In genomic region chr20:49170714-49171113, GRCh38 we compare ENCODE assay signal across 33 cellular contexts.
"Had no signal": no experiment of that assay in that cellular context is flagged by ENCODE, and none has a peak within 500 bp of the region (broad histone marks: within the 10 kb centered on the region; RNA-seq: fewer than 3 reads in every experiment).

No MANE protein-coding gene starts in this region.

- H3K9me3 ChIP-seq: ascending aorta, breast epithelium, colonic mucosa, esophagus squamous epithelium, gastroesophageal sphincter, heart right ventricle had no signal

- DNase-seq: activated B cell treated with CpG ODN at 0.5 μM for 24 hours; activated CD4-positive, alpha-beta memory T cell treated with anti-CD3 and anti-CD28 coated beads, Interleukin-2, amount 10 ng/mL, durations not matched to agents 7 days and 5 days; activated CD4-positive, alpha-beta T cell treated with anti-CD3 and anti-CD28 coated beads for 48 hours; activated CD4-positive, alpha-beta T cell treated with anti-CD3 and anti-CD28 coated beads, Interleukin-2, amount 50 U/mL, for 4 hours; activated effector memory CD4-positive, alpha-beta T cell treated with Interleukin-2 at 50 U/mL for 16 hours; activated gamma-delta T cell treated with Interleukin-2 at 50 U/mL for 16 hours; activated naive CD4-positive, alpha-beta T cell treated with anti-CD3 and anti-CD28 coated beads, Interleukin-2, amount 50 U/mL, for 16 hours; activated naive CD4-positive, alpha-beta T cell treated with Interleukin-2 at 50 U/mL for 16 hours; activated naive CD8-positive, alpha-beta T cell treated with anti-CD3 and anti-CD28 coated beads for 36 hours; activated T-cell treated with anti-CD3 and anti-CD28 coated beads, Interleukin-2, amount 50 U/mL, for 1 hour; central memory CD4-positive, alpha-beta T cell; cerebellar nuclear complex; colonic mucosa; effector CD8-positive, alpha-beta T cell; esophagus squamous epithelium; foreskin melanocyte; heart right ventricle; SW 1271; T-cell; T1000; WERI-Rb-1 had no signal

- H3K27me3 Mint-ChIP-seq: activated B cell treated with CpG ODN at 0.5 μM for 24 hours; activated CD4-positive, alpha-beta memory T cell treated with anti-CD3 and anti-CD28 coated beads, Interleukin-2, amount 10 ng/mL, durations not matched to agents 7 days and 5 days; activated naive CD8-positive, alpha-beta T cell treated with anti-CD3 and anti-CD28 coated beads for 36 hours; activated T-helper 17 cell treated with anti-CD3 and anti-CD28 coated beads, Interleukin-2, amount 50 U/mL, for 72 hours; brain; T-cell had no signal

- H3K27ac Mint-ChIP-seq: activated B cell treated with CpG ODN at 0.5 μM for 24 hours; activated CD4-positive, alpha-beta memory T cell treated with anti-CD3 and anti-CD28 coated beads, Interleukin-2, amount 10 ng/mL, durations not matched to agents 7 days and 5 days; activated naive CD8-positive, alpha-beta T cell treated with anti-CD3 and anti-CD28 coated beads for 36 hours; activated T-helper 17 cell treated with anti-CD3 and anti-CD28 coated beads, Interleukin-2, amount 50 U/mL, for 72 hours; brain; T-cell; T-helper 1 cell treated with Interleukin-12 subunit alpha and Interleukin-12 subunit beta and Interleukin-4 antibody, amounts not matched to agents 30 μg/mL and 1 μg/mL, for 36 hours; T-helper 2 cell treated with Interferon-gamma antibody and Interleukin-4, amounts not matched to agents 5 μg/mL and 100 μg/mL, for 36 hours had no signal

- H3K27me3 ChIP-seq: ascending aorta, breast epithelium, cardiac muscle cell, colonic mucosa, esophagus squamous epithelium, gastroesophageal sphincter, heart right ventricle had no signal

- H3K36me3 ChIP-seq: breast epithelium, colonic mucosa had no signal

- H3K4me3 ChIP-seq: ascending aorta, breast epithelium, cardiac muscle cell, colonic mucosa, esophagus squamous epithelium, gastroesophageal sphincter, heart right ventricle had no signal

- ATAC-seq: activated CD4-positive, CD25-positive, alpha-beta regulatory T cell treated with anti-CD3 and anti-CD28 coated beads, Interleukin-2, amount 50 U/mL, for 24 hours; activated T-helper 17 cell treated with anti-CD3 and anti-CD28 coated beads, Interleukin-2, amount 50 U/mL, for 72 hours; gastroesophageal sphincter; heart right ventricle; T-cell had no signal

- H3K4me3 Mint-ChIP-seq: activated B cell treated with CpG ODN at 0.5 μM for 24 hours; activated CD4-positive, alpha-beta memory T cell treated with anti-CD3 and anti-CD28 coated beads, Interleukin-2, amount 10 ng/mL, durations not matched to agents 7 days and 5 days; activated naive CD8-positive, alpha-beta T cell treated with anti-CD3 and anti-CD28 coated beads for 36 hours; brain; T-cell; T-helper 1 cell treated with Interleukin-12 subunit alpha and Interleukin-12 subunit beta and Interleukin-4 antibody, amounts not matched to agents 30 μg/mL and 1 μg/mL, for 36 hours; T-helper 2 cell treated with Interferon-gamma antibody and Interleukin-4, amounts not matched to agents 5 μg/mL and 100 μg/mL, for 36 hours had no signal

- FAIRE-seq: endometrium, endothelial cell of umbilical vein had no signal

- H3K4me1 ChIP-seq: breast epithelium had no signal

- H3K27ac ChIP-seq: ascending aorta, breast epithelium, cardiac muscle cell, colonic mucosa, epithelial cell of prostate, esophagus squamous epithelium, gastroesophageal sphincter, heart right ventricle, WERI-Rb-1 had no signal

- H3K9me3 Mint-ChIP-seq: activated B cell treated with CpG ODN at 0.5 μM for 24 hours; activated CD4-positive, alpha-beta memory T cell treated with anti-CD3 and anti-CD28 coated beads, Interleukin-2, amount 10 ng/mL, durations not matched to agents 7 days and 5 days; activated naive CD8-positive, alpha-beta T cell treated with anti-CD3 and anti-CD28 coated beads for 36 hours; activated T-helper 17 cell treated with anti-CD3 and anti-CD28 coated beads, Interleukin-2, amount 50 U/mL, for 72 hours; brain; T-cell; T-helper 1 cell treated with Interleukin-12 subunit alpha and Interleukin-12 subunit beta and Interleukin-4 antibody, amounts not matched to agents 30 μg/mL and 1 μg/mL, for 36 hours; T-helper 2 cell treated with Interferon-gamma antibody and Interleukin-4, amounts not matched to agents 5 μg/mL and 100 μg/mL, for 36 hours had no signal
